In genomic region chr1:93574511-93574910, GRCh38 we compare ENCODE assay signal across 1 cellular context.
TF ChIP-seq lines count a peak whose summit lies in the region.

No MANE protein-coding gene starts in this region.

TF ChIP-seq in IMR-90, 13 proteins besides CTCF, POLR2A, EP300 and RAD21:
- no peak for TF ChIP-seq MAFK (IDR thresholded peaks at IDR 0.05; ENCODE audit: low read depth, low read length)
- TF ChIP-seq NFE2L2 (IDR thresholded peaks at IDR 0.05; ENCODE audit: low read depth, low read length) = no peak
- no peak for TF ChIP-seq FOS (IDR thresholded peaks at IDR 0.05; ENCODE audit: low read depth, low read length)
